In the genomic region with DNA sequence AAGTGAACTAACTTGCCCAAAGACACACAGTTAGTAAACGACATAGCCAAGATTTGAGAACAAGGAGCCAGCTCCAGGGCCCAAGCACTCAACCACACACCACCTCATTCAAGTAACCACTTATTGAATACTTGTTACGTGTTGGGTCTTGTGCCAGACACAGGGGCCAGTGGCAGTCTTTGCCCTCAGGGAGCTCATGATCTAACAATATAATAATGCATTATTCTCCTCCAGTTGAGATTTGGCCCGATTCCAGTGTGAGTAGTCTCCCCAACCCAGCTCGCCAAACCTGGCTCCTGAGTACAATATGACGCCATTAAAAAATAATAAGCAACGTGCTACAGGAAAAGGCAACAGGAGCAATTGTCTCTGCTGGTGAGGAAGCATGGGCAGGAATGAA, we compare ENCODE assay signal across 16 cellular contexts. TPM values are rescaled to one million over a fixed set of nuclear protein-coding genes. Genes with fewer than 3 reads are reported as not detected.
DNase-seq lines count a peak whose midpoint lies in the region; ATAC-seq and TF ChIP-seq lines count a peak whose summit lies in the region.
"Had no signal": no experiment of that assay in that cellular context is flagged by ENCODE, and none has a peak within 500 bp of the region (broad histone marks: within the 10 kb centered on the region; RNA-seq: fewer than 3 reads in every experiment).

No MANE protein-coding gene starts in this region.

- H3K56ac ChIP-seq in IMR-90 (ENCODE audit: extremely low read depth, insufficient read depth, low read length) = no peak overlapping the region

- no peak for TF ChIP-seq CTCF in DND-41 (IDR thresholded peaks at IDR 0.05; ENCODE audit: borderline replicate concordance, extremely low read depth, low read length, poor library complexity, severe bottlenecking)
- no peak for TF ChIP-seq CTCF in IMR-90 (conservative IDR thresholded peaks at IDR 0.05; ENCODE audit: low read depth, low read length)
- no peak for TF ChIP-seq CTCF in fibroblast of the aortic adventitia (IDR thresholded peaks at IDR 0.05; ENCODE audit: insufficient read depth, low read length)

- 92% methylated on average over 4 of the region's 6 CpGs; no CpG with 5 or more reads in 1 of the 2 experiments for WGBS in IMR-90 (ENCODE audit: extremely low coverage in 2 of 2, insufficient read length in 1 of 2), 2 experiments

- H3K4me3 ChIP-seq in DND-41 (ENCODE audit: low read depth in 1 of 2, low read length in 2 of 2) (no peak overlapping the region), IMR-90 (ENCODE audit: insufficient read depth, low read depth, low read length) (no peak overlapping the region), fibroblast of the aortic adventitia (ENCODE audit: low read depth, low read length) (no peak overlapping the region)
- H3K4me3 ChIP-seq: hepatocyte, left lung, Peyer's patch had no signal

- H3K4me2 ChIP-seq in DND-41 (ENCODE audit: insufficient read depth, low read length) (no peak overlapping the region), IMR-90 (ENCODE audit: low read depth, low read length) (no peak overlapping the region)
- H3K4me2 ChIP-seq: hepatocyte had no signal

- peak overlapping the region; percentile 64; the same call in 1 of the 2 replicates for H3K18ac ChIP-seq in IMR-90 (ENCODE audit: low read depth, low read length)

- no peak overlapping the region for H2BK20ac ChIP-seq in IMR-90 (ENCODE audit: low read depth, low read length)

- in situ Hi-C loops in IMR-90 (cut with MboI; ENCODE audit: low sequenced_read_pairs) = no loop called here

- POLR2A ChIA-PET in IMR-90 (lab: Charles Lee; ENCODE audit: unreplicated experiment) = no interaction called here

- no peak overlapping the region for H4K8ac ChIP-seq in IMR-90 (ENCODE audit: low read depth in 2 of 2, low read length in 2 of 2)

- no peak overlapping the region for H3K9ac ChIP-seq in DND-41 (ENCODE audit: low read depth, low read length)
- no peak overlapping the region for H3K9ac ChIP-seq in IMR-90 (ENCODE audit: low read depth, low read length)

- ATAC-seq in DND-41 (ENCODE audit: insufficient read depth, low read depth) (no peak), IMR-90 (ENCODE audit: low read depth) (no peak), GM18870 (IDR thresholded peaks at IDR 0.05; ENCODE audit: unreplicated experiment) (no peak), left cardiac atrium (no peak)
- ATAC-seq: left lung had no signal

- H2AK5ac ChIP-seq in IMR-90 (ENCODE audit: low read depth, low read length) = peak overlapping the region; percentile 17; the same call in 1 of the 2 replicates

- no peak overlapping the region for H2AK9ac ChIP-seq in IMR-90 (replicated peaks; ENCODE audit: low read depth, low read length, poor library complexity)

- no peaks in the 10 kb centered on the region for H3K79me1 ChIP-seq in IMR-90 (ENCODE audit: low read depth in 1 of 2, low read length in 2 of 2)

- H2AFZ ChIP-seq in DND-41 (ENCODE audit: low read depth, low read length) (no peak overlapping the region), IMR-90 (replicated peaks; ENCODE audit: low read length, poor library complexity) (no peak overlapping the region)
- H2AFZ ChIP-seq: hepatocyte had no signal

- peaks cover 49% of the 10 kb centered on the region for H3K4me1 ChIP-seq in DND-41 (ENCODE audit: insufficient read depth, low read length)
- peaks cover 8% of the 10 kb centered on the region for H3K4me1 ChIP-seq in IMR-90 (ENCODE audit: control insufficient read depth, insufficient read depth, low read length)
- H3K4me1 ChIP-seq: Peyer's patch had no signal

- no peaks in the 10 kb centered on the region for H3K79me2 ChIP-seq in DND-41 (ENCODE audit: insufficient read depth, low read length)
- H3K79me2 ChIP-seq: hepatocyte had no signal

- no peak overlapping the region for H3K23ac ChIP-seq in IMR-90 (ENCODE audit: low read depth, low read length)

- no peak overlapping the region for H4K91ac ChIP-seq in IMR-90 (ENCODE audit: insufficient read depth, low read depth, low read length)

- DNase-seq in DND-41 (no peak), IMR-90 (no peak), astrocyte of the hippocampus (ENCODE audit: low read depth, low spot score) (peak; percentile 60), fibroblast of the aortic adventitia (ENCODE audit: low read depth) (peak; percentile 40), left cardiac atrium (no peak), Kasumi-1 (lab: John Stamatoyannopoulos, UW) (no peak), caudate nucleus (lab: John Stamatoyannopoulos, UW) (no peak)
- DNase-seq: activated CD4-positive, alpha-beta T cell treated with anti-CD3 and anti-CD28 coated beads for 4 hours; activated naive CD8-positive, alpha-beta T cell treated with anti-CD3 and anti-CD28 coated beads, Interleukin-2, amount 10 ng/mL, durations not matched to agents 7 days and 5 days; left lung; NCI-H524; Peyer's patch; stimulated activated naive CD8-positive, alpha-beta T cell treated with anti-CD3 and anti-CD28 coated beads, Interleukin-15, Interleukin-2, amounts not matched to agents 100 U/mL and 50 U/mL, for 24 hours; T-helper 2 cell had no signal

- no peaks in the 10 kb centered on the region for H3K27me3 ChIP-seq in DND-41 (ENCODE audit: insufficient read depth, low read length, poor library complexity)
- no peaks in the 10 kb centered on the region for H3K27me3 ChIP-seq in IMR-90 (ENCODE audit: control insufficient read depth, insufficient read depth, low read length)
- H3K27me3 ChIP-seq: hepatocyte, left lung, Peyer's patch had no signal

- TF ChIP-seq RAD21 in IMR-90 (IDR thresholded peaks at IDR 0.05; ENCODE audit: low read length) = no peak

- H3K9me3 ChIP-seq in DND-41 (ENCODE audit: insufficient read depth, low read length, severe bottlenecking) (no peaks in the 10 kb centered on the region), IMR-90 (ENCODE audit: control insufficient read depth, insufficient read depth, low read length) (no peaks in the 10 kb centered on the region)
- H3K9me3 ChIP-seq: left lung, Peyer's patch had no signal

- CTCF ChIA-PET in IMR-90 (lab: Yijun Ruan, JAX) = interaction anchor here (1.2 to 1.7 kb wide), 2 partner anchors 14 to 132 kb away, joined by 4 to 7 read pairs; partner anchors contain the start of gene STK17A

- no peaks in the 10 kb centered on the region for H3K36me3 ChIP-seq in DND-41 (ENCODE audit: insufficient read depth, low read length)
- no peaks in the 10 kb centered on the region for H3K36me3 ChIP-seq in IMR-90 (ENCODE audit: control insufficient read depth, insufficient read depth, low read length)
- H3K36me3 ChIP-seq: left lung, Peyer's patch had no signal

- H2BK120ac ChIP-seq in IMR-90 (ENCODE audit: low read depth, low read length) = no peak overlapping the region

- H4K20me1 ChIP-seq in DND-41 (ENCODE audit: insufficient read depth, low read length) (no peaks in the 10 kb centered on the region), IMR-90 (ENCODE audit: insufficient read depth, low read length) (no peaks in the 10 kb centered on the region)

- no peak overlapping the region; the same call in 1 of the 2 replicates for H4K5ac ChIP-seq in IMR-90 (ENCODE audit: low read depth, low read length)

- peak overlapping the region; percentile 45; the same call in 1 of the 2 replicates for H3K27ac ChIP-seq in DND-41 (ENCODE audit: low read length)
- H3K27ac ChIP-seq in IMR-90 (ENCODE audit: insufficient read depth, low read length) = no peak overlapping the region
- H3K27ac ChIP-seq in caudate nucleus (ENCODE audit: low read depth, low read length) = no peak overlapping the region
- H3K27ac ChIP-seq: hepatocyte, left lung, Peyer's patch had no signal

- no peak overlapping the region for H3K4ac ChIP-seq in IMR-90 (ENCODE audit: low read depth, low read length)

- peak overlapping the region; percentile 36; the same call in 1 of the 3 replicates for H2BK15ac ChIP-seq in IMR-90 (ENCODE audit: low read depth, low read length)

- intact Hi-C loops in IMR-90 (cut with micrococcal nuclease) = no loop called here
- intact Hi-C loops in left cardiac atrium (cut with DNase I) = no loop called here

- dilution Hi-C loops in IMR-90 (cut with HindIII; ENCODE audit: low sequenced_read_pairs, unreplicated experiment) = no loop called here

- H3K9me1 ChIP-seq in IMR-90 (ENCODE audit: insufficient read depth, low read length) = peaks cover 2% of the 10 kb centered on the region; the same call in 1 of the 2 replicates

- BruUV-seq in IMR-90 (replicated peaks; lab: Mats Ljungman, UMichigan) = no TSS peak

- no peak overlapping the region for H2BK5ac ChIP-seq in IMR-90 (ENCODE audit: low read depth, low read length, poor library complexity, severe bottlenecking)

- no peak for TF ChIP-seq POLR2A in IMR-90 (IDR thresholded peaks at IDR 0.05; ENCODE audit: low read depth, low read length)

- no peak overlapping the region for H3K14ac ChIP-seq in IMR-90 (replicated peaks; ENCODE audit: low read depth, low read length)

TF ChIP-seq in IMR-90, 13 proteins besides CTCF, POLR2A, EP300 and RAD21 (continues in another document):
- TF ChIP-seq CHD1 (IDR thresholded peaks at IDR 0.05; ENCODE audit: low read depth, low read length) = no peak
- TF ChIP-seq NFE2L2 (IDR thresholded peaks at IDR 0.05; ENCODE audit: low read depth, low read length) = no peak
- TF ChIP-seq FOS (IDR thresholded peaks at IDR 0.05; ENCODE audit: low read depth, low read length) = no peak
- TF ChIP-seq SMC3 (IDR thresholded peaks at IDR 0.05; ENCODE audit: low read depth, low read length) = no peak
- TF ChIP-seq MAFK (IDR thresholded peaks at IDR 0.05; ENCODE audit: low read depth, low read length) = no peak
- no peak for TF ChIP-seq CEBPB (IDR thresholded peaks at IDR 0.05; ENCODE audit: low read depth, low read length)
- no peak for TF ChIP-seq MXI1 (IDR thresholded peaks at IDR 0.05; ENCODE audit: borderline replicate concordance, low read depth, low read length)
- TF ChIP-seq BHLHE40 (IDR thresholded peaks at IDR 0.05; ENCODE audit: low read depth, low read length) = no peak
- TF ChIP-seq, protein P1, sequence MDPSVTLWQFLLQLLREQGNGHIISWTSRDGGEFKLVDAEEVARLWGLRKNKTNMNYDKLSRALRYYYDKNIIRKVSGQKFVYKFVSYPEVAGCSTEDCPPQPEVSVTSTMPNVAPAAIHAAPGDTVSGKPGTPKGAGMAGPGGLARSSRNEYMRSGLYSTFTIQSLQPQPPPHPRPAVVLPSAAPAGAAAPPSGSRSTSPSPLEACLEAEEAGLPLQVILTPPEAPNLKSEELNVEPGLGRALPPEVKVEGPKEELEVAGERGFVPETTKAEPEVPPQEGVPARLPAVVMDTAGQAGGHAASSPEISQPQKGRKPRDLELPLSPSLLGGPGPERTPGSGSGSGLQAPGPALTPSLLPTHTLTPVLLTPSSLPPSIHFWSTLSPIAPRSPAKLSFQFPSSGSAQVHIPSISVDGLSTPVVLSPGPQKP (IDR thresholded peaks at IDR 0.05; ENCODE audit: borderline replicate concordance, low read depth, low read length) = no peak
- no peak for TF ChIP-seq RFX5 (IDR thresholded peaks at IDR 0.05; ENCODE audit: low read depth, low read length)
- no peak for TF ChIP-seq RCOR1 (IDR thresholded peaks at IDR 0.05; ENCODE audit: insufficient replicate concordance, low read length)

RNA-seq across cellular contexts. Expression of gene STK17A, which starts 14.4 kb away (rescaled TPM):
- 50.5 and 81.9 TPM in 2 replicates for total RNA-seq in IMR-90 (2012; rRNA removed)
- 30.6 and 40.5 TPM in 2 replicates for polyA plus RNA-seq in IMR-90 (2012; rRNA removed)
- 8.4 and 11.5 TPM in 2 replicates for polyA plus RNA-seq in IMR-90 (2012; cell fraction: cytosol; rRNA removed)
- 9.1 and 33.6 TPM in 2 replicates for polyA plus RNA-seq in IMR-90 (2012; cell fraction: nucleus; rRNA removed; ENCODE audit: low replicate concordance)
- 26.7 and 96.8 TPM in 2 replicates for total RNA-seq in fibroblast of the aortic adventitia (ENCODE audit: low replicate concordance)
- total RNA-seq in left cardiac atrium = 10 to 100 TPM; 12.2 to 18.0 TPM

Comparison
In these comparisons a context has a peak if more than half of its experiments do, and no peak if none do; other contexts are left out.
1. DNase-seq: peak in astrocyte of the hippocampus (single experiment) and fibroblast of the aortic adventitia (single experiment); none in DND-41 (single experiment), IMR-90 (single experiment), left cardiac atrium (single experiment), Kasumi-1 (0 of 2) and caudate nucleus (0 of 61).